ENCODE assay signal across 31 cellular contexts in genomic region chr15:56058986-56059385, GRCh38.
DNase-seq lines count a peak whose midpoint lies in the region; ATAC-seq, FAIRE-seq and TF ChIP-seq lines count a peak whose summit lies in the region.
"Had no signal": no experiment of that assay in that cellular context is flagged by ENCODE, and none has a peak within 500 bp of the region (broad histone marks: within the 10 kb centered on the region; RNA-seq: fewer than 3 reads in every experiment).

No MANE protein-coding gene starts in this region.

- no TSS peak for BruUV-seq in mammary epithelial cell (replicated peaks; lab: Mats Ljungman, UMichigan)

- ATAC-seq in activated T-cell treated with anti-CD3 and anti-CD28 coated beads, Interleukin-2, amount 50 U/mL, for 72 hours (replicated peaks in 1 of 2), result no peak
- ATAC-seq in GM21528 (IDR thresholded peaks at IDR 0.05; ENCODE audit: low FRiP score, unreplicated experiment), result no peak
- ATAC-seq: activated CD4-positive, alpha-beta T cell treated with anti-CD3 and anti-CD28 coated beads for 36 hours; natural killer cell had no signal

- dilution Hi-C loops in keratinocyte (cut with MboI; ENCODE audit: extremely low pct_ligation_motif_present, low sequenced_read_pairs) (no loop called here), mammary epithelial cell (cut with HindIII; ENCODE audit: low sequenced_read_pairs) (no loop called here)

- H4K20me1 ChIP-seq in keratinocyte (ENCODE audit: control insufficient read depth, extremely low read depth, insufficient read depth, low read length) (no peaks in the 10 kb centered on the region), mammary epithelial cell (ENCODE audit: insufficient read depth, low read length) (no peaks in the 10 kb centered on the region)

- no peaks in the 10 kb centered on the region for H3K27me3 Mint-ChIP-seq in activated T-cell treated with anti-CD3 and anti-CD28 coated beads, Interleukin-2, amount 50 U/mL, for 72 hours (ENCODE audit: low read depth)
- H3K27me3 Mint-ChIP-seq: activated CD4-positive, alpha-beta T cell treated with anti-CD3 and anti-CD28 coated beads for 36 hours had no signal

- peaks cover 5% of the 10 kb centered on the region; the same call in 1 of the 2 replicates for H3K4me1 ChIP-seq in HEK293 (ENCODE audit: control insufficient read depth, insufficient read depth, low read length)
- peaks cover 17% of the 10 kb centered on the region for H3K4me1 ChIP-seq in keratinocyte (ENCODE audit: control insufficient read depth, extremely low read depth, insufficient read depth, low read length)
- no peaks in the 10 kb centered on the region for H3K4me1 ChIP-seq in mammary epithelial cell (ENCODE audit: insufficient read depth, low read length)
- H3K4me1 ChIP-seq: Peyer's patch, sigmoid colon, SJCRH30, tibial nerve had no signal

- H3K4me3 ChIP-seq in HEK293 (ENCODE audit: low read depth, low read length) (no peak overlapping the region), WERI-Rb-1 (ENCODE audit: low read depth, low read length) (no peak overlapping the region), keratinocyte (ENCODE audit: control insufficient read depth in 2 of 3, extremely low read depth in 1 of 3, insufficient read depth in 2 of 3, low read depth in 1 of 3, low read length in 3 of 3) (no peak overlapping the region), mammary epithelial cell (replicated peaks in 1 of 3; ENCODE audit: insufficient read depth in 1 of 3, low read depth in 2 of 3, low read length in 3 of 3) (no peak overlapping the region)
- H3K4me3 ChIP-seq: Peyer's patch, sigmoid colon, SJCRH30, tibial nerve had no signal

- H2AFZ ChIP-seq in keratinocyte (ENCODE audit: control insufficient read depth, low read length) (no peak overlapping the region), mammary epithelial cell (ENCODE audit: low read depth, low read length) (no peak overlapping the region)

- no peak for TF ChIP-seq CTCF in HEK293 (tag by site-specific recombination; IDR thresholded peaks at IDR 0.05)
- no peak for TF ChIP-seq CTCF in WERI-Rb-1 (IDR thresholded peaks at IDR 0.05; ENCODE audit: low read depth, low read length)
- no peak for TF ChIP-seq CTCF in keratinocyte (optimal IDR thresholded peaks at IDR 0.05 in 1 of 3, IDR thresholded peaks at IDR 0.05 in 1 of 3, conservative IDR thresholded peaks at IDR 0.05 in 1 of 3; ENCODE audit: extremely low read depth in 1 of 3, insufficient read depth in 2 of 3, low read length in 3 of 3)
- no peak for TF ChIP-seq CTCF in mammary epithelial cell (conservative IDR thresholded peaks at IDR 0.05 in 1 of 2, IDR thresholded peaks at IDR 0.05 in 1 of 2; ENCODE audit: extremely low read depth in 1 of 2, insufficient read depth in 1 of 2, low read depth in 1 of 2, low read length in 2 of 2)

- DNase-seq in D341Med (ENCODE audit: low spot score), result peak; percentile 27
- peak; percentile 43 for DNase-seq in WERI-Rb-1
- DNase-seq in keratinocyte (ENCODE audit: low read depth, low spot score), result no peak
- DNase-seq in activated T-cell treated with anti-CD3 and anti-CD28 coated beads, Interleukin-2, amount 50 U/mL, for 72 hours, result no peak
- DNase-seq in activated CD8-positive, alpha-beta memory T cell treated with anti-CD3 and anti-CD28 coated beads, Interleukin-2, amount 50 U/mL, for 48 hours, result no peak
- no peak for DNase-seq in mammary epithelial cell
- DNase-seq: ACHN; activated CD4-positive, alpha-beta T cell treated with anti-CD3 and anti-CD28 coated beads for 36 hours; activated effector memory CD4-positive, alpha-beta T cell treated with Interleukin-2 at 50 U/mL for 16 hours; anterior cingulate cortex; CD8-positive, alpha-beta memory T cell; erythroblast; kidney; natural killer cell; NCI-H1417 treated with DMSO at 0.1 percent for 48 hours; NCI-H2081; NCI-H526; nucleus accumbens; Peyer's patch; sigmoid colon; SJCRH30; stimulated activated CD4-positive, alpha-beta T cell treated with anti-CD3 and anti-CD28 coated beads, Interleukin-15, amount 100 ng/mL, for 24 hours; stimulated activated CD4-positive, alpha-beta T cell treated with anti-CD3 and anti-CD28 coated beads, Interleukin-4, amount 100 ng/mL, for 4 hours; SW 1271; T-helper 9 cell had no signal

- H3K4me1 Mint-ChIP-seq in activated T-cell treated with anti-CD3 and anti-CD28 coated beads, Interleukin-2, amount 50 U/mL, for 72 hours (ENCODE audit: low read depth), result no peaks in the 10 kb centered on the region
- H3K4me1 Mint-ChIP-seq: activated CD4-positive, alpha-beta T cell treated with anti-CD3 and anti-CD28 coated beads for 36 hours; B cell; CD8-positive, alpha-beta memory T cell; natural killer cell had no signal

- in situ Hi-C loops in mammary epithelial cell (cut with MboI; ENCODE audit: low sequenced_read_pairs in 2 of 2), result loop anchor here in 1 of 2 donors (25.0 kb wide), 1 partner anchor 397 kb away; no protein-coding TSS in a partner anchor

- H3K36me3 ChIP-seq in HEK293 (ENCODE audit: control insufficient read depth in 2 of 2, insufficient read depth in 1 of 2, low read length in 2 of 2), result no peaks in the 10 kb centered on the region
- no peaks in the 10 kb centered on the region for H3K36me3 ChIP-seq in WERI-Rb-1
- H3K36me3 ChIP-seq in keratinocyte (ENCODE audit: control insufficient read depth in 2 of 2, extremely low read depth in 1 of 2, insufficient read depth in 2 of 2, low read length in 2 of 2), result no peaks in the 10 kb centered on the region
- no peaks in the 10 kb centered on the region for H3K36me3 ChIP-seq in mammary epithelial cell (ENCODE audit: insufficient read depth, low read length)
- H3K36me3 ChIP-seq: Peyer's patch, sigmoid colon, SJCRH30, tibial nerve had no signal

- H3K9me3 Mint-ChIP-seq in activated T-cell treated with anti-CD3 and anti-CD28 coated beads, Interleukin-2, amount 50 U/mL, for 72 hours, result peaks cover 0 to 2% of the 10 kb centered on the region in 2 donors

- WGBS in mammary epithelial cell (ENCODE audit: low coverage, missing lambda C conversion rate), result 71% methylated on average over 2 of the region's 2 CpGs

- H3K9ac ChIP-seq in keratinocyte (ENCODE audit: control insufficient read depth, extremely low read depth, insufficient read depth, low read length), result no peak overlapping the region
- H3K9ac ChIP-seq in mammary epithelial cell (ENCODE audit: insufficient read depth, low read length), result no peak overlapping the region

- H3K9me3 ChIP-seq in HEK293 (ENCODE audit: control insufficient read depth, insufficient read depth, low read depth, low read length), result no peaks in the 10 kb centered on the region
- no peaks in the 10 kb centered on the region for H3K9me3 ChIP-seq in WERI-Rb-1 (ENCODE audit: severe bottlenecking)
- no peaks in the 10 kb centered on the region for H3K9me3 ChIP-seq in keratinocyte (ENCODE audit: control insufficient read depth, low read depth, low read length)
- no peaks in the 10 kb centered on the region for H3K9me3 ChIP-seq in mammary epithelial cell (replicated peaks; ENCODE audit: insufficient read depth, low read length)
- H3K9me3 ChIP-seq: Peyer's patch, sigmoid colon, SJCRH30 had no signal

- H3K27ac ChIP-seq in HEK293 (ENCODE audit: extremely low read depth, low read depth, low read length) (no peak overlapping the region; the same call in 1 of the 2 replicates), WERI-Rb-1 (no peak overlapping the region), keratinocyte (ENCODE audit: control insufficient read depth, insufficient read depth, low read length) (no peak overlapping the region), mammary epithelial cell (ENCODE audit: insufficient read depth, low read depth, low read length) (no peak overlapping the region)
- H3K27ac ChIP-seq: Peyer's patch, sigmoid colon, SJCRH30, tibial nerve had no signal

- peak overlapping the region; percentile 54 for H3K4me2 ChIP-seq in keratinocyte (ENCODE audit: control insufficient read depth, extremely low read depth, insufficient read depth, low read depth, low read length)
- H3K4me2 ChIP-seq in mammary epithelial cell (ENCODE audit: insufficient read depth, low read depth, low read length), result no peak overlapping the region

- CTCF ChIA-PET in HEK293 (lab: Yijun Ruan, JAX), result interaction anchor here (0.6 to 1.7 kb wide), 4 partner anchors 12 to 187 kb away, joined by 3 to 6 read pairs (median 4); no protein-coding TSS in a partner anchor
- CTCF ChIA-PET in mammary epithelial cell (lab: Charles Lee; ENCODE audit: low non-redundant PET), result no interaction called here

- H3K79me2 ChIP-seq in keratinocyte (ENCODE audit: control insufficient read depth, insufficient read depth, low read length) (no peaks in the 10 kb centered on the region), mammary epithelial cell (ENCODE audit: insufficient read depth, low read length) (no peaks in the 10 kb centered on the region)

- H3K27ac Mint-ChIP-seq in activated T-cell treated with anti-CD3 and anti-CD28 coated beads, Interleukin-2, amount 50 U/mL, for 72 hours, result no peak overlapping the region
- H3K27ac Mint-ChIP-seq: activated CD4-positive, alpha-beta T cell treated with anti-CD3 and anti-CD28 coated beads for 36 hours; activated naive CD8-positive, alpha-beta T cell; B cell; CD8-positive, alpha-beta memory T cell; natural killer cell had no signal

- intact Hi-C loops in mammary epithelial cell (cut with micrococcal nuclease), result no loop called here

- no peaks in the 10 kb centered on the region for H3K27me3 ChIP-seq in WERI-Rb-1 (ENCODE audit: insufficient read depth, low read depth, severe bottlenecking)
- H3K27me3 ChIP-seq in keratinocyte (ENCODE audit: control insufficient read depth, extremely low read depth, insufficient read depth, low read length), result no peaks in the 10 kb centered on the region
- H3K27me3 ChIP-seq in mammary epithelial cell (ENCODE audit: insufficient read depth, low read length), result no peaks in the 10 kb centered on the region
- H3K27me3 ChIP-seq: Peyer's patch, sigmoid colon, SJCRH30, tibial nerve had no signal

- H3K4me3 Mint-ChIP-seq in activated T-cell treated with anti-CD3 and anti-CD28 coated beads, Interleukin-2, amount 50 U/mL, for 72 hours, result no peak overlapping the region
- H3K4me3 Mint-ChIP-seq: activated CD4-positive, alpha-beta T cell treated with anti-CD3 and anti-CD28 coated beads for 36 hours; activated naive CD8-positive, alpha-beta T cell; B cell; CD8-positive, alpha-beta memory T cell; natural killer cell had no signal

- FAIRE-seq in keratinocyte (lab: Jason Lieb, UNC), result no peak
- FAIRE-seq: GM12891 had no signal

- no peaks in the 10 kb centered on the region for H3K9me1 ChIP-seq in keratinocyte (ENCODE audit: control insufficient read depth, extremely low read depth, insufficient read depth, low read length)

- POLR2A ChIA-PET in HEK293 (lab: Yijun Ruan, JAX), result no interaction called here

- peaks cover 2 to 3% of the 10 kb centered on the region in 2 donors for H3K36me3 Mint-ChIP-seq in activated T-cell treated with anti-CD3 and anti-CD28 coated beads, Interleukin-2, amount 50 U/mL, for 72 hours (ENCODE audit: insufficient read depth in 2 of 2)

TF ChIP-seq in HEK293, 187 proteins besides CTCF, POLR2A, EP300 and RAD21 (continues in another document):
- peak; percentile 33; the same call in 1 of the 2 replicates for TF ChIP-seq FEZF1 (tag by site-specific recombination; IDR thresholded peaks at IDR 0.05)

Comparison
In these comparisons a context has a peak if more than half of its experiments do, and no peak if none do; other contexts are left out.
1. DNase-seq: peak in D341Med (single experiment) and WERI-Rb-1 (single experiment); none in keratinocyte (single experiment), activated T-cell treated with anti-CD3 and anti-CD28 coated beads, Interleukin-2, amount 50 U/mL, for 72 hours (0 of 2), activated CD8-positive, alpha-beta memory T cell treated with anti-CD3 and anti-CD28 coated beads, Interleukin-2, amount 50 U/mL, for 48 hours (single experiment) and mammary epithelial cell (single experiment).